In genomic region chr14:87020106-87020505, GRCh38 we compare ENCODE assay signal across 8 cellular contexts.
DNase-seq lines count a peak whose midpoint lies in the region; TF ChIP-seq lines count a peak whose summit lies in the region.
"Not testable (repeated sequence)": the region's sequence is repeated elsewhere in the genome, so short reads cannot be mapped to it uniquely, and the experiment has no call there.

No MANE protein-coding gene starts in this region.

- not testable (repeated sequence) for H4K20me1 ChIP-seq in hepatocyte (ENCODE audit: insufficient read depth, poor library complexity, severe bottlenecking)

- DNase-seq in COLO668 (lab: John Stamatoyannopoulos, UW; ENCODE audit: unreplicated experiment) (peak; percentile 45), NCI-H1092 treated with DMSO at 0.1 percent for 48 hours (lab: John Stamatoyannopoulos, UW) (peak; percentile 10), NCI-H187 (lab: John Stamatoyannopoulos, UW) (peak; percentile 4 to 33), NCI-H510A (lab: John Stamatoyannopoulos, UW) (peak; percentile 40), NCI-H82 (lab: John Stamatoyannopoulos, UW) (peak; percentile 82), MCF 10A (ENCODE audit: unreplicated experiment) (peak; percentile 25), hepatocyte (ENCODE audit: low spot score) (peak; percentile 22), prostate gland (ENCODE audit: low spot score) (peak; percentile 14)

- not testable (repeated sequence) for H3K9me3 Mint-ChIP-seq in MCF 10A (ENCODE audit: unreplicated experiment)

- not testable (repeated sequence) for H3K27ac Mint-ChIP-seq in MCF 10A (ENCODE audit: low read depth, unreplicated experiment)

- H3K4me1 Mint-ChIP-seq in MCF 10A (ENCODE audit: insufficient read depth, unreplicated experiment), result not testable (repeated sequence)

- H3K4me2 ChIP-seq in hepatocyte, result peak overlapping the region; percentile 7

- H3K9me2 ChIP-seq in hepatocyte (replicated peaks; ENCODE audit: insufficient read depth), result not testable (repeated sequence)

- H3K27me3 ChIP-seq in hepatocyte; prostate gland (replicated peaks; ENCODE audit: insufficient read depth): not testable (repeated sequence)

- H3K27me3 Mint-ChIP-seq in MCF 10A (ENCODE audit: insufficient read depth, unreplicated experiment), result not testable (repeated sequence)

- TF ChIP-seq POLR2A in prostate gland (IDR thresholded peaks at IDR 0.05), result not testable (repeated sequence)

- peak overlapping the region; percentile 58 for H3K27ac ChIP-seq in hepatocyte
- not testable (repeated sequence) for H3K27ac ChIP-seq in prostate gland

- intact Hi-C loops in MCF 10A (cut with micrococcal nuclease); prostate gland (cut with DNase I): not testable (repeated sequence)

- not testable (repeated sequence) for BruUV-seq in MCF 10A (replicated peaks; lab: Mats Ljungman, UMichigan)

- H3K79me2 ChIP-seq in hepatocyte, result not testable (repeated sequence)

- CTCF ChIA-PET in MCF 10A (lab: Yijun Ruan, JAX), result not testable (repeated sequence)

- H2AFZ ChIP-seq in hepatocyte, result not testable (repeated sequence)

- H3K9me3 ChIP-seq in hepatocyte (ENCODE audit: low read depth); prostate gland: not testable (repeated sequence)

- TF ChIP-seq CTCF in MCF 10A (IDR thresholded peaks at IDR 0.05; ENCODE audit: unreplicated experiment); hepatocyte (IDR thresholded peaks at IDR 0.05; ENCODE audit: poor library complexity); prostate gland (IDR thresholded peaks at IDR 0.05): not testable (repeated sequence)

- H3K36me3 Mint-ChIP-seq in MCF 10A (ENCODE audit: insufficient read depth, unreplicated experiment), result not testable (repeated sequence)

- 25% methylated on average over 4 of the region's 4 CpGs for whole genome bisulfite sequencing in hepatocyte (ENCODE audit: low lambda C conversion rate, missing lambda C conversion rate)
- WGBS in prostate gland, result 63% methylated on average over 4 of the region's 4 CpGs

- not testable (repeated sequence) for H3K4me3 Mint-ChIP-seq in MCF 10A (ENCODE audit: unreplicated experiment)

- POLR2A ChIA-PET in MCF 10A (lab: Yijun Ruan, JAX), result interaction anchor here (0.6 to 0.7 kb wide), 2 partner anchors 75 to 596 kb away, joined by 3 read pairs; no protein-coding TSS in a partner anchor

- not testable (repeated sequence) for H3K36me3 ChIP-seq in hepatocyte (replicated peaks; ENCODE audit: insufficient read depth, low read depth); prostate gland

- H3K4me1 ChIP-seq in hepatocyte (ENCODE audit: insufficient read depth); prostate gland (replicated peaks): not testable (repeated sequence)

- not testable (repeated sequence) for H3K4me3 ChIP-seq in hepatocyte, prostate gland

Comparison
In these comparisons a context has a peak if more than half of its experiments do, and no peak if none do; other contexts are left out.
1. DNase-seq: peak in every context shown above with its lines; median percentile 82 in NCI-H82; 45 in COLO668; 40 in NCI-H510A; 25 in MCF 10A; 22 in hepatocyte; 18 in NCI-H187; 14 in prostate gland; 10 in NCI-H1092 treated with DMSO at 0.1 percent for 48 hours.